ENCODE assay signal across 8 cellular contexts in the genomic region with DNA sequence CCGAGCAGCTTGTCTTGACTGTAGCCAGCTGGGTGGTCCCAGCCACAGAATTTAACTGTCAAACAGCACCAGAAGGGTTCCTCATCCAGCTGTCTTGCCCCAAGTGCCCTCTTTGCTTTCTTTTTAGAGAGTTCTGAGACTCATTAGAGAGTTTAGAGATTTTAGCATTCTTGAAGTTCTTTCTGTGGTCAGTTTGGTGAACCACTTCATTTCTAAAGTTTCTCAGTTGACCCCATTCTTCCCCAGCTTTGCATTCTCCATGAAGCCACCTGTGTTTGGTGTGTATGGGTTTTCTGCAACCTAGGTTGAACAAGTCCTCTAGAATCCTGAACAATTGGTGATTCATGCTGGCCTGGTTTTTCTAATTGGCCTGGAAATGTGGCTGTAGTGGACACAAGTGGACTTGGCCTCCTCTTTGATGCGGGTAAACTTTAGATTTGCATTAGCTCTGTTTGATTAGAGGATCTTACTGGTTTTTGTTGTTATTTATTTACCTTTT. TPM values are rescaled to one million over a fixed set of nuclear protein-coding genes. Genes with fewer than 3 reads are reported as not detected.
DNase-seq lines count a peak whose midpoint lies in the region; ATAC-seq and TF ChIP-seq lines count a peak whose summit lies in the region.

No MANE protein-coding gene starts in this region.

- intact Hi-C loops in mammary epithelial cell (cut with micrococcal nuclease) = no loop called here
- intact Hi-C loops in sigmoid colon (cut with DNase I) = no loop called here
- intact Hi-C loops in activated CD4-positive, alpha-beta T cell treated with anti-CD3 and anti-CD28 coated beads for 36 hours (cut with DNase I, micrococcal nuclease) = no loop called here

- no peak overlapping the region for H3K27ac Mint-ChIP-seq in activated CD4-positive, alpha-beta T cell treated with anti-CD3 and anti-CD28 coated beads for 36 hours

- peaks cover 100% of the 10 kb centered on the region for H3K79me2 ChIP-seq in mammary epithelial cell (ENCODE audit: insufficient read depth, low read length)

- TF ChIP-seq POLR2A in sigmoid colon (IDR thresholded peaks at IDR 0.05) = no peak

- H3K4me3 Mint-ChIP-seq in activated CD4-positive, alpha-beta T cell treated with anti-CD3 and anti-CD28 coated beads for 36 hours = no peak overlapping the region

- peak overlapping the region; percentile 37 for H3K27ac ChIP-seq in mammary epithelial cell (ENCODE audit: insufficient read depth, low read depth, low read length)
- H3K27ac ChIP-seq in sigmoid colon = peak overlapping the region; percentile 57 to 93 (median 84)

- H3K9me3 Mint-ChIP-seq in activated CD4-positive, alpha-beta T cell treated with anti-CD3 and anti-CD28 coated beads for 36 hours (ENCODE audit: low read depth) = no peaks in the 10 kb centered on the region

- no peak for TF ChIP-seq EP300 in sigmoid colon (IDR thresholded peaks at IDR 0.05)

- no TSS peak for BruUV-seq in mammary epithelial cell (replicated peaks; lab: Mats Ljungman, UMichigan)

- CTCF ChIA-PET in BJ (lab: Yijun Ruan, JAX) (interaction anchor here (0.6 to 2.6 kb wide), 4 partner anchors 15 to 126 kb away, joined by 3 to 9 read pairs (median 4); no protein-coding TSS in a partner anchor), mammary epithelial cell (lab: Charles Lee; ENCODE audit: low non-redundant PET) (no interaction called here)
- CTCF ChIA-PET in activated CD4-positive, alpha-beta T cell treated with anti-CD3 and anti-CD28 coated beads for 36 hours (lab: Charles Lee) = interaction anchor here (0.6 to 1.4 kb wide), 2 partner anchors 9 to 133 kb away, joined by 3 to 4 read pairs; no protein-coding TSS in a partner anchor

- H3K36me3 ChIP-seq in BJ (ENCODE audit: control insufficient read depth, insufficient read depth, low read length) = no peaks in the 10 kb centered on the region
- peaks cover 11% of the 10 kb centered on the region for H3K36me3 ChIP-seq in mammary epithelial cell (ENCODE audit: insufficient read depth, low read length)
- no peaks in the 10 kb centered on the region for H3K36me3 ChIP-seq in sigmoid colon

- H3K4me3 ChIP-seq in BJ (ENCODE audit: low read depth, low read length) (no peak overlapping the region), mammary epithelial cell (replicated peaks in 1 of 3; ENCODE audit: insufficient read depth in 1 of 3, low read depth in 2 of 3, low read length in 3 of 3) (no peak overlapping the region), sigmoid colon (no peak overlapping the region)

- H3K27me3 ChIP-seq in BJ (ENCODE audit: control insufficient read depth, insufficient read depth, low read length) = no peaks in the 10 kb centered on the region
- no peaks in the 10 kb centered on the region for H3K27me3 ChIP-seq in mammary epithelial cell (ENCODE audit: insufficient read depth, low read length)
- no peaks in the 10 kb centered on the region for H3K27me3 ChIP-seq in sigmoid colon

- no peak overlapping the region for H3K4me2 ChIP-seq in mammary epithelial cell (ENCODE audit: insufficient read depth, low read depth, low read length)

- H3K27me3 Mint-ChIP-seq in activated CD4-positive, alpha-beta T cell treated with anti-CD3 and anti-CD28 coated beads for 36 hours = no peaks in the 10 kb centered on the region

- peaks cover 60% of the 10 kb centered on the region for H3K4me1 ChIP-seq in mammary epithelial cell (ENCODE audit: insufficient read depth, low read length)
- H3K4me1 ChIP-seq in sigmoid colon = peaks cover 0 to 91% (median 84%) of the 10 kb centered on the region in 4 donors

- ATAC-seq in GM19468 (IDR thresholded peaks at IDR 0.05; ENCODE audit: extremely low read depth, unreplicated experiment) (peak; percentile 67), HG03460 (IDR thresholded peaks at IDR 0.05; ENCODE audit: unreplicated experiment) (peak; percentile 85)
- no peak for ATAC-seq in activated CD4-positive, alpha-beta T cell treated with anti-CD3 and anti-CD28 coated beads for 36 hours

- dilution Hi-C loops in mammary epithelial cell (cut with HindIII; ENCODE audit: low sequenced_read_pairs) = loop anchor here (25.0 kb wide), 1 partner anchor 105 kb away; no protein-coding TSS in a partner anchor

- H3K4me1 Mint-ChIP-seq in activated CD4-positive, alpha-beta T cell treated with anti-CD3 and anti-CD28 coated beads for 36 hours = peaks cover 64% of the 10 kb centered on the region

- in situ Hi-C loops in mammary epithelial cell (cut with MboI; ENCODE audit: low sequenced_read_pairs in 2 of 2) = no loop called here

- peak; percentile 81 for DNase-seq in BJ (ENCODE audit: low read depth)
- peak; percentile 55 for DNase-seq in mammary epithelial cell
- DNase-seq in sigmoid colon = no peak
- DNase-seq in activated CD4-positive, alpha-beta T cell treated with anti-CD3 and anti-CD28 coated beads for 36 hours = no peak
- DNase-seq in AML-193 (lab: John Stamatoyannopoulos, UW) = no peak
- no peak for DNase-seq in putamen (ENCODE audit: low spot score)

- POLR2A ChIA-PET in BJ (lab: Charles Lee) = interaction anchor here (0.7 kb wide), 2 partner anchors 10 to 146 kb away, joined by 3 read pairs; no protein-coding TSS in a partner anchor
- POLR2A ChIA-PET in activated CD4-positive, alpha-beta T cell treated with anti-CD3 and anti-CD28 coated beads for 36 hours (lab: Charles Lee) = interaction anchor here (0.6 kb wide), 1 partner anchor 11 kb away, joined by 4 read pairs; no protein-coding TSS in a partner anchor

- H2AFZ ChIP-seq in mammary epithelial cell (ENCODE audit: low read depth, low read length) = no peak overlapping the region

- peaks cover 2% of the 10 kb centered on the region for H3K36me3 Mint-ChIP-seq in activated CD4-positive, alpha-beta T cell treated with anti-CD3 and anti-CD28 coated beads for 36 hours (ENCODE audit: low read depth)

- TF ChIP-seq CTCF in BJ (IDR thresholded peaks at IDR 0.05; ENCODE audit: insufficient read depth, low read depth, low read length) = no peak
- no peak for TF ChIP-seq CTCF in mammary epithelial cell (conservative IDR thresholded peaks at IDR 0.05 in 1 of 2, IDR thresholded peaks at IDR 0.05 in 1 of 2; ENCODE audit: extremely low read depth in 1 of 2, insufficient read depth in 1 of 2, low read depth in 1 of 2, low read length in 2 of 2)
- TF ChIP-seq CTCF in sigmoid colon (IDR thresholded peaks at IDR 0.05) = no peak

- no peaks in the 10 kb centered on the region for H3K9me3 ChIP-seq in mammary epithelial cell (replicated peaks; ENCODE audit: insufficient read depth, low read length)
- H3K9me3 ChIP-seq in sigmoid colon = no peaks in the 10 kb centered on the region

- H4K20me1 ChIP-seq in mammary epithelial cell (ENCODE audit: insufficient read depth, low read length) = peaks cover 43% of the 10 kb centered on the region

- no peak overlapping the region for H3K9ac ChIP-seq in mammary epithelial cell (ENCODE audit: insufficient read depth, low read length)

- 95% methylated on average over 2 of the region's 2 CpGs for WGBS in mammary epithelial cell (ENCODE audit: low coverage, missing lambda C conversion rate)
- 65 to 81% methylated on average over 2 of the region's 2 CpGs for WGBS in sigmoid colon, 2 donors

RNA-seq across cellular contexts. Expression of gene FLNB, which starts 33.7 kb away (rescaled TPM):
- 73.7 and 111 TPM in 2 replicates for polyA plus RNA-seq in BJ (2011; rRNA removed)
- 166 and 189 TPM in 2 replicates for polyA minus RNA-seq in BJ (2011; rRNA and poly(A)+ RNA removed)
- total RNA-seq in mammary epithelial cell = 1,000 to 10,000 TPM in 1 of 2 donors, 100 to 1,000 TPM in 1; 930 to 1,038 TPM
- polyA plus RNA-seq in mammary epithelial cell = 415 TPM
- 1,694 TPM for polyA minus RNA-seq in mammary epithelial cell
- total RNA-seq in sigmoid colon = 100 to 1,000 TPM in 1 of 4 donors, 10 to 100 TPM in 3; 51.7 to 121 (median 76.7) TPM
- polyA plus RNA-seq in sigmoid colon = 100 to 1,000 TPM; 109 to 277 (median 121) TPM
- total RNA-seq in activated CD4-positive, alpha-beta T cell treated with anti-CD3 and anti-CD28 coated beads for 36 hours = 10 to 100 TPM; 25.4 to 29.1 TPM

Comparison
In these comparisons a context has a peak if more than half of its experiments do, and no peak if none do; other contexts are left out.
1. DNase-seq: peak in BJ (single experiment) and mammary epithelial cell (single experiment); none in sigmoid colon (single experiment), activated CD4-positive, alpha-beta T cell treated with anti-CD3 and anti-CD28 coated beads for 36 hours (single experiment), AML-193 (0 of 2) and putamen (single experiment).
2. RNA of gene FLNB, which starts 33.7 kb away (total RNA-seq): 930 to 1,038 TPM in mammary epithelial cell; 51.7 to 121 TPM in sigmoid colon and 25.4 to 29.1 TPM in activated CD4-positive, alpha-beta T cell treated with anti-CD3 and anti-CD28 coated beads for 36 hours; every median in the first group is over 4 times any median in the second.